Comparison of ENCODE assay signal across 1 cellular context in the genomic region with DNA sequence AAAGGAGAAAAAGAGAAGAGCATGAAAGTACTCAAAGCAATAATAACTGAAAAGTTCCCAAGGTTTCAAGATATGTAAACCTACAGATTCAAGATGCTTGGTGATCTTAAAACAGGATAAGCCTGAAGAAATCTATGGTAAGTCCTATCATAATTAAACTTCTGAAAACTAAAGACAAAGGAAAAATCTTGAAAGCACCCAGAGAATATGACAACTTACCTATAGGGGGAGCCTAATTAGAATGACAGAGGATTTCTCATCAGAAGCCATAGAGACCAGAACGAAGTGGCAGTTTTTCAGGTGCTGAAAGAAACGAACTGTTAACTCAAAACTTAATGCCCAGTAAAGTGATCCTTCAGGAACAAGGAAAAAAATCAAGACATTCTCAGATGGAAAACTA.
TF ChIP-seq lines count a peak whose summit lies in the region.

No MANE protein-coding gene starts in this region.

TF ChIP-seq in HCT116, 20 proteins besides CTCF, POLR2A, EP300 and RAD21 (continued from another document):
- TF ChIP-seq, protein P1, sequence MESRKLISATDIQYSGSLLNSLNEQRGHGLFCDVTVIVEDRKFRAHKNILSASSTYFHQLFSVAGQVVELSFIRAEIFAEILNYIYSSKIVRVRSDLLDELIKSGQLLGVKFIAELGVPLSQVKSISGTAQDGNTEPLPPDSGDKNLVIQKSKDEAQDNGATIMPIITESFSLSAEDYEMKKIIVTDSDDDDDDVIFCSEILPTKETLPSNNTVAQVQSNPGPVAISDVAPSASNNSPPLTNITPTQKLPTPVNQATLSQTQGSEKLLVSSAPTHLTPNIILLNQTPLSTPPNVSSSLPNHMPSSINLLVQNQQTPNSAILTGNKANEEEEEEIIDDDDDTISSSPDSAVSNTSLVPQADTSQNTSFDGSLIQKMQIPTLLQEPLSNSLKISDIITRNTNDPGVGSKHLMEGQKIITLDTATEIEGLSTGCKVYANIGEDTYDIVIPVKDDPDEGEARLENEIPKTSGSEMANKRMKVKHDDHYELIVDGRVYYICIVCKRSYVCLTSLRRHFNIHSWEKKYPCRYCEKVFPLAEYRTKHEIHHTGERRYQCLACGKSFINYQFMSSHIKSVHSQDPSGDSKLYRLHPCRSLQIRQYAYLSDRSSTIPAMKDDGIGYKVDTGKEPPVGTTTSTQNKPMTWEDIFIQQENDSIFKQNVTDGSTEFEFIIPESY (IDR thresholded peaks at IDR 0.05; ENCODE audit: extremely low read depth, insufficient replicate concordance, low read length), result no peak
- no peak for TF ChIP-seq EZH2phosphoT487 (IDR thresholded peaks at IDR 0.05; ENCODE audit: borderline replicate concordance)
TF ChIP-seq in HCT116: peak in this region for 0.
